Comparison of ENCODE assay signal across 8 cellular contexts in the genomic region with DNA sequence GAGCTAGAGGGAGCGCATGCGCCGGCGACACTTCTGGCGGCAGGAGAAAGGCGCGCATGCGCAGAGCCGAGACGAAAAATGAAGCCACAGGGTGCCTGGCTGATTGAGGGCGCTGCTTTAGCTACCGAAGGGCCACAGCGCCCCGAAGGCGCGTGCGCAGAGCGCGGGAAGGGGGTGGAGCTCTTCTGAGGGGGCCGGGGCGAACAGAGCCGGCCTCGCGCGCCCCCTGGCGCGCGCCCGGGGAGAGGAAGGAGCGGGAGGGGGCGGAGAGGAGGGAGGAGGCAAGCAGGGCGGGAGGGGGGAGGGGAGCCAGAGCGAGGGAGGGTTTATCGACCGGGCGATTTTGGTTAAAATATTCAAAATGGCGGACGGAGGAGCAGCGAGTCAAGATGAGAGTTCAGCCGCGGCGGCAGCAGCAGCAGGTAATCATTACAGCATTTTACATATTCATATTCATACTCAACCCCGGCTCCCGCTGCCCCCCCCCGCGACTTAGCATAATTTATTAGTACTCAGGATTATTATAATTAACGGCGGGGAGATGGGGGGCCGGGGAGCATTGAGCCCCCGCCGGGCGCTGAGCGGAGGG. TPM values are rescaled to one million over a fixed set of nuclear protein-coding genes. Genes with fewer than 3 reads are reported as not detected.
DNase-seq lines count a peak whose midpoint lies in the region; ATAC-seq, FAIRE-seq and TF ChIP-seq lines count a peak whose summit lies in the region.

A gene (plus strand): TSS at position 350 of the 589 bp plus-strand sequence. CDS start 12 bp downstream, at position 362.

- H3K4me1 ChIP-seq in pancreas (peaks cover 13 to 21% (median 17%) of the 10 kb centered on the region in 3 donors), tibial artery (peaks cover 0 to 30% (median 11%) of the 10 kb centered on the region in 4 donors)

- H3K27ac ChIP-seq in pancreas: peak within 1 kb of the TSS; percentile 87 to 98 (median 94)
- peak within 1 kb of the TSS; percentile 95 to 99 for H3K27ac ChIP-seq in tibial artery

- H3K27me3 ChIP-seq in pancreas (no peaks in the 10 kb centered on the region), tibial artery (no peaks in the 10 kb centered on the region)

- TF ChIP-seq CTCF in GM12873 (IDR thresholded peaks at IDR 0.05; ENCODE audit: insufficient read depth, low read depth, low read length, missing control alignments) (peak; percentile 66), pancreas (IDR thresholded peaks at IDR 0.05) (peak; percentile 46 to 65 (median 52)), tibial artery (IDR thresholded peaks at IDR 0.05) (peak; percentile 55 to 67)

- ATAC-seq in HG02759 (IDR thresholded peaks at IDR 0.05; ENCODE audit: unreplicated experiment): peak; percentile 61
- peak; percentile 93 for ATAC-seq in Right ventricle myocardium superior (ENCODE audit: poor library complexity)
- ATAC-seq in pancreas: peak; percentile 84 to 93 (median 87)

- H3K4me3 ChIP-seq in pancreas (peak within 1 kb of the TSS; percentile 72 to 93 (median 78)), tibial artery (peak within 1 kb of the TSS; percentile 93 to 94)

- no peaks in the 10 kb centered on the region for H3K9me3 ChIP-seq in pancreas
- H3K9me3 ChIP-seq in tibial artery: no peaks in the 10 kb centered on the region

- 0 to 1% methylated on average over 45 to 53 of the region's 53 CpGs for WGBS in pancreas, 2 donors

- H3K36me3 ChIP-seq in pancreas (no peaks in the 10 kb centered on the region), tibial artery (no peaks in the 10 kb centered on the region)

- FAIRE-seq in pancreas (lab: Jason Lieb, UNC): no peak

- intact Hi-C loops in Right ventricle myocardium superior (cut with DNase I): no loop called here
- intact Hi-C loops in pancreas (cut with DNase I): no loop called here
- intact Hi-C loops in tibial artery (cut with DNase I; ENCODE audit: low total_unique reads): loop anchor here (10.0 kb wide), 1 partner anchor 156 kb away; no protein-coding TSS in a partner anchor

- DNase-seq in NCI-H128 (lab: John Stamatoyannopoulos, UW; ENCODE audit: unreplicated experiment) (peak; percentile 98), SW 1271 (lab: John Stamatoyannopoulos, UW) (peak; percentile 75 to 90), Right ventricle myocardium superior (peak; percentile 100), pancreas (peak; percentile 98 to 100 (median 99)), tibial artery (peak; percentile 99)
- DNase-seq in activated naive CD8-positive, alpha-beta T cell treated with anti-CD3 and anti-CD28 coated beads, Interleukin-2, amount 50 U/mL, for 16 hours (ENCODE audit: low read depth, low spot score): peak; percentile 92

RNA-seq across cellular contexts. Expression of the gene that starts here (rescaled TPM):
- 7.4 TPM for total RNA-seq in Right ventricle myocardium superior
- 1 to 10 TPM; 5.5 to 7.3 (median 6.0) TPM for total RNA-seq in pancreas
- polyA plus RNA-seq in pancreas: 1 to 10 TPM; 1.4 to 3.0 TPM

Comparison
In these comparisons a context has a peak if more than half of its experiments do, and no peak if none do; other contexts are left out.
1. Peak in every context shown above with its lines: DNase-seq, ATAC-seq, H3K4me3 ChIP-seq and H3K27ac ChIP-seq.